Comparison of ENCODE assay signal across 29 cellular contexts in genomic region chr3:113728661-113729060, GRCh38.
"Had no signal": no experiment of that assay in that cellular context is flagged by ENCODE, and none has a peak within 500 bp of the region (broad histone marks: within the 10 kb centered on the region; RNA-seq: fewer than 3 reads in every experiment).

No MANE protein-coding gene starts in this region.

- H3K27ac ChIP-seq: left lung, lower lobe of right lung, pancreas, prostate gland, sigmoid colon, spleen, suprapubic skin, thoracic aorta, tibial artery, upper lobe of right lung had no signal

- H3K9me3 Mint-ChIP-seq: immature natural killer cell; naive thymus-derived CD8-positive, alpha-beta T cell; nephron; neural crest cell; stimulated activated effector memory CD8-positive, alpha-beta T cell treated with anti-CD3 and anti-CD28 coated beads, Interleukin-12 subunit alpha, Interleukin-12 subunit beta, amount 100 ng/mL, for 72 hours; stimulated activated naive CD8-positive, alpha-beta T cell treated with anti-CD3 and anti-CD28 coated beads, Interleukin-15, Interleukin-2, amounts not matched to agents 100 ng/mL and 50 ng/mL, for 24 hours had no signal

- H3K36me3 ChIP-seq: pancreas, prostate gland, sigmoid colon, thoracic aorta, tibial artery, upper lobe of right lung had no signal

- H3K4me3 Mint-ChIP-seq: immature natural killer cell; naive thymus-derived CD8-positive, alpha-beta T cell; nephron; neural crest cell; stimulated activated effector memory CD8-positive, alpha-beta T cell treated with anti-CD3 and anti-CD28 coated beads, Interleukin-12 subunit alpha, Interleukin-12 subunit beta, amount 100 ng/mL, for 72 hours; stimulated activated naive CD8-positive, alpha-beta T cell treated with anti-CD3 and anti-CD28 coated beads, Interleukin-15, Interleukin-2, amounts not matched to agents 100 ng/mL and 50 ng/mL, for 24 hours had no signal

- ATAC-seq: left colon; left lung; lower lobe of right lung; naive thymus-derived CD8-positive, alpha-beta T cell; pancreas; right cardiac atrium; stimulated activated effector memory CD8-positive, alpha-beta T cell treated with anti-CD3 and anti-CD28 coated beads, Interleukin-12 subunit alpha, Interleukin-12 subunit beta, amount 100 ng/mL, for 72 hours; upper lobe of right lung had no signal

- H3K4me1 ChIP-seq: left lung, prostate gland, suprapubic skin, tibial artery, upper lobe of right lung had no signal

- H3K27me3 Mint-ChIP-seq: naive thymus-derived CD8-positive, alpha-beta T cell; stimulated activated naive CD8-positive, alpha-beta T cell treated with anti-CD3 and anti-CD28 coated beads, Interleukin-15, Interleukin-2, amounts not matched to agents 100 ng/mL and 50 ng/mL, for 24 hours had no signal

- H3K27me3 ChIP-seq: left lung, pancreas, sigmoid colon, spleen, suprapubic skin, tibial artery, upper lobe of right lung had no signal

- H3K9me3 ChIP-seq: left lung, lower lobe of right lung, pancreas, prostate gland, sigmoid colon, spleen, suprapubic skin, thoracic aorta, tibial artery, upper lobe of right lung had no signal

- H3K4me1 Mint-ChIP-seq: neural crest cell had no signal

- H3K4me3 ChIP-seq: left lung, lower lobe of right lung, pancreas, prostate gland, sigmoid colon, spleen, suprapubic skin, thoracic aorta, tibial artery, upper lobe of right lung had no signal

- DNase-seq: hypothalamus; immature natural killer cell; kidney; left colon; left lung; lower lobe of right lung; mammary epithelial cell; mesenchymal stem cell; naive thymus-derived CD8-positive, alpha-beta T cell; nucleus accumbens; pancreas; posterior cingulate gyrus; retina; right cardiac atrium; sigmoid colon; small intestine; spleen; stimulated activated CD4-positive, alpha-beta T cell treated with anti-CD3 and anti-CD28 coated beads, Interleukin-4, amount 100 ng/mL, for 24 hours; stimulated activated naive CD4-positive, alpha-beta T cell; tibial artery; trophoblast cell; upper lobe of right lung had no signal

- H3K27ac Mint-ChIP-seq: immature natural killer cell; naive thymus-derived CD8-positive, alpha-beta T cell; nephron; stimulated activated effector memory CD8-positive, alpha-beta T cell treated with anti-CD3 and anti-CD28 coated beads, Interleukin-12 subunit alpha, Interleukin-12 subunit beta, amount 100 ng/mL, for 72 hours; stimulated activated naive CD8-positive, alpha-beta T cell treated with anti-CD3 and anti-CD28 coated beads, Interleukin-15, Interleukin-2, amounts not matched to agents 100 ng/mL and 50 ng/mL, for 24 hours had no signal
